8 cellular contexts compared by ENCODE assay signal in the genomic region with DNA sequence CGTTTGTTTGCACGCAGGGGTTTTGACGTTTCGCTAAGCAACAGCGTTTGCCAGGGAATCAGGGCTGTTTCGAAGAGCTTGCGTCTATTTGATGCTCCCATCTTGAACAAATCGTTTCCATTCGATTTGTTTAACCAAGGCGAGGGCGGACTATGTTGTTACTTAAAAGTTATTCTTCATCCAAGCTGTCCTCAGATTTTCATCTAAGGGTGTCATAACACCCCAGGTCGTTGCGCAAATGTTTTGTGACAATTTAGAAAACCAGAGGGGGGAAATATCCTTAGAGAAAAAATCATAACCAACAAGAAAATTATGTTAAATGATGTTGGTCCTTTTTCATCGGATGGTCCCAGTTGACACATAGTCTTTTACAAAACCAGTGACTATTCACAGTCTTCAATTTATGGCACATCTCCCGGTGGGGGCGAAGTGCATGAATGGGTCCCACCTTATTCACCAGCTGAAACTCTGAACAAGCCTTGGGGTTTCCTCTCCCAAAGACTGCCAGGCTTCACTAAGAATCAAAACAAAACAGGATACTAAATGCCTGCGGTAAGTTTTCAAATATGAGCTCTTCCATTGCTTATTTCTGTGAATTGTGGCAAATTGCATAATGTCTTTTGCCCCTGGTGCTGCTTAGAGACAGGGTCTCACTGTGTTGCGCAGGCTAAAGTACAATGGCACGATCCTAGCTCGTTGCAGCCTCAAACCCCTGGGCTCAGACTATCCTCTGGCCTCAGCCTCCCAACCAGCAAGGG.
DNase-seq lines count a peak whose midpoint lies in the region; ATAC-seq and TF ChIP-seq lines count a peak whose summit lies in the region.

No MANE protein-coding gene starts in this region.

- H3K4me1 ChIP-seq in ascending aorta, result peaks cover 0 to 20% of the 10 kb centered on the region in 2 donors
- H3K4me1 ChIP-seq in thoracic aorta (ENCODE audit: control insufficient read depth in 1 of 2, low read depth in 2 of 2), result peaks cover 7 to 25% of the 10 kb centered on the region in 2 donors

- H3K9me3 ChIP-seq in ascending aorta (no peaks in the 10 kb centered on the region), thoracic aorta (no peaks in the 10 kb centered on the region)

- H3K27me3 Mint-ChIP-seq in activated T-cell treated with anti-CD3 and anti-CD28 coated beads, Interleukin-2, amount 50 U/mL, for 72 hours (ENCODE audit: low read depth), result peaks cover 18% of the 10 kb centered on the region

- no peak for TF ChIP-seq CTCF in ascending aorta (IDR thresholded peaks at IDR 0.05)
- no peak for TF ChIP-seq CTCF in thoracic aorta (IDR thresholded peaks at IDR 0.05)

- no peak for DNase-seq in activated T-cell treated with anti-CD3 and anti-CD28 coated beads, Interleukin-2, amount 50 U/mL, for 72 hours
- DNase-seq in activated T-cell treated with anti-CD3 and anti-CD28 coated beads, Interleukin-2, amount 50 U/mL, for 1 hour, result no peak
- DNase-seq in ascending aorta (ENCODE audit: low spot score in 2 of 2) (no peak), thoracic aorta (ENCODE audit: low spot score) (no peak)
- DNase-seq in activated CD4-positive, alpha-beta T cell treated with anti-CD3 and anti-CD28 coated beads for 48 hours, result no peak

- H3K36me3 Mint-ChIP-seq in activated T-cell treated with anti-CD3 and anti-CD28 coated beads, Interleukin-2, amount 50 U/mL, for 72 hours (ENCODE audit: insufficient read depth in 2 of 2), result no peaks in the 10 kb centered on the region

- peaks cover 43% of the 10 kb centered on the region for H3K4me1 Mint-ChIP-seq in activated T-cell treated with anti-CD3 and anti-CD28 coated beads, Interleukin-2, amount 50 U/mL, for 72 hours (ENCODE audit: low read depth)

- ATAC-seq in activated T-cell treated with anti-CD3 and anti-CD28 coated beads, Interleukin-2, amount 50 U/mL, for 72 hours (replicated peaks in 1 of 2), result no peak
- no peak for ATAC-seq in thoracic aorta (ENCODE audit: insufficient number of reproducible peaks, low FRiP score, low read depth)
- ATAC-seq in GM21576 (IDR thresholded peaks at IDR 0.05; ENCODE audit: unreplicated experiment), result no peak
- no peak for ATAC-seq in HG03521 (IDR thresholded peaks at IDR 0.05; ENCODE audit: unreplicated experiment)

- peak overlapping the region; percentile 90 to 99 for H3K27ac ChIP-seq in ascending aorta
- H3K27ac ChIP-seq in layer of hippocampus (ENCODE audit: low read depth, low read length), result peak overlapping the region; percentile 90
- peak overlapping the region; percentile 89 to 96 for H3K27ac ChIP-seq in thoracic aorta

- no peaks in the 10 kb centered on the region for H3K27me3 ChIP-seq in ascending aorta
- no peaks in the 10 kb centered on the region for H3K27me3 ChIP-seq in layer of hippocampus (ENCODE audit: control insufficient read depth, insufficient read depth, low read length)
- no peaks in the 10 kb centered on the region for H3K27me3 ChIP-seq in thoracic aorta (replicated peaks; ENCODE audit: insufficient read depth)

- H3K4me3 ChIP-seq in ascending aorta, result peak overlapping the region; percentile 67 to 70
- H3K4me3 ChIP-seq in thoracic aorta, result peak overlapping the region; percentile 90

- H3K36me3 ChIP-seq in ascending aorta (no peaks in the 10 kb centered on the region), thoracic aorta (no peaks in the 10 kb centered on the region)

- H3K27ac Mint-ChIP-seq in activated T-cell treated with anti-CD3 and anti-CD28 coated beads, Interleukin-2, amount 50 U/mL, for 72 hours, result peak overlapping the region; percentile 45

- intact Hi-C loops in ascending aorta (cut with DNase I), result loop anchor here (1.0 to 5.0 kb wide), 8 partner anchors 81 to 814 kb away; partner anchors contain the start of genes EGR2 and REEP3

- H3K9me3 Mint-ChIP-seq in activated T-cell treated with anti-CD3 and anti-CD28 coated beads, Interleukin-2, amount 50 U/mL, for 72 hours, result no peaks in the 10 kb centered on the region

- H3K4me3 Mint-ChIP-seq in activated T-cell treated with anti-CD3 and anti-CD28 coated beads, Interleukin-2, amount 50 U/mL, for 72 hours, result peak overlapping the region; percentile 93 to 94
